ENCODE assay signal across 1 cellular context in genomic region chr3:194090716-194091115, GRCh38.
TF ChIP-seq lines count a peak whose summit lies in the region.

No MANE protein-coding gene starts in this region.

TF ChIP-seq in H1, 55 proteins besides CTCF, POLR2A, EP300 and RAD21:
- TF ChIP-seq BACH1 (IDR thresholded peaks at IDR 0.05; ENCODE audit: low read length) (no peak), SUZ12 (IDR thresholded peaks at IDR 0.05; ENCODE audit: low read length) (no peak), SP2 (IDR thresholded peaks at IDR 0.05; ENCODE audit: low read length) (no peak), TCF12 (IDR thresholded peaks at IDR 0.05; ENCODE audit: low read depth, low read length) (no peak), CBX5 (IDR thresholded peaks at IDR 0.05; ENCODE audit: low read depth, low read length) (no peak), POU5F1 (IDR thresholded peaks at IDR 0.05; ENCODE audit: low read depth, low read length) (no peak), NANOG (IDR thresholded peaks at IDR 0.05; ENCODE audit: insufficient read depth, low read depth, low read length, poor library complexity, severe bottlenecking) (no peak), SIRT6 (IDR thresholded peaks at IDR 0.05; ENCODE audit: low read length) (no peak), MAFK (IDR thresholded peaks at IDR 0.05; ENCODE audit: low read depth, low read length) (no peak), KDM4A (IDR thresholded peaks at IDR 0.05; ENCODE audit: low read depth, low read length, severe bottlenecking) (no peak), EZH2 (IDR thresholded peaks at IDR 0.05; ENCODE audit: low read depth, low read length, severe bottlenecking) (no peak), NRF1 (IDR thresholded peaks at IDR 0.05; ENCODE audit: low read depth, low read length) (no peak), TBP (IDR thresholded peaks at IDR 0.05; ENCODE audit: low read depth, low read length) (no peak), RBBP5 (IDR thresholded peaks at IDR 0.05; ENCODE audit: borderline replicate concordance, low read depth, low read length) (no peak), KDM5A (IDR thresholded peaks at IDR 0.05; ENCODE audit: low read length) (no peak), SRF (IDR thresholded peaks at IDR 0.05; ENCODE audit: low read depth, low read length) (no peak)
